ENCODE assay signal across 30 cellular contexts in genomic region chr10:20494474-20494873, GRCh38.
A peak's percentile ranks its signal among the peaks of the same experiment; 100 is the strongest.
DNase-seq lines count a peak whose midpoint lies in the region; ATAC-seq and TF ChIP-seq lines count a peak whose summit lies in the region.
"Had no signal": no experiment of that assay in that cellular context is flagged by ENCODE, and none has a peak within 500 bp of the region (broad histone marks: within the 10 kb centered on the region; RNA-seq: fewer than 3 reads in every experiment).

No MANE protein-coding gene starts in this region.

- peak overlapping the region; percentile 70 to 90 for H3K27ac Mint-ChIP-seq in natural killer cell
- H3K27ac Mint-ChIP-seq: activated B cell treated with CpG ODN at 0.5 μM for 24 hours; activated naive CD8-positive, alpha-beta T cell treated with anti-CD3 and anti-CD28 coated beads, Interleukin-2, amount 10 ng/mL, durations not matched to agents 7 days and 5 days; activated T-helper 2 cell treated with anti-CD3 and anti-CD28 coated beads, Interferon-gamma antibody, Interleukin-2, Interleukin-4, amounts not matched to agents 10 μg/mL and 5 μg/mL and 100 μg/mL, durations not matched to agents 14 hours and 24 hours and 36 hours; CD8-positive, alpha-beta T cell; IgD-negative memory B cell; naive B cell had no signal

- ATAC-seq in natural killer cell = no peak
- no peak for ATAC-seq in psoas muscle
- ATAC-seq in GM19452 (IDR thresholded peaks at IDR 0.05; ENCODE audit: unreplicated experiment) = no peak
- ATAC-seq: body of pancreas; CD8-positive, alpha-beta T cell; left lobe of liver had no signal

- CTCF ChIA-PET in HEK293 (lab: Yijun Ruan, JAX) = no interaction called here

- peak overlapping the region; percentile 45 for H3K4me3 Mint-ChIP-seq in natural killer cell
- H3K4me3 Mint-ChIP-seq: activated B cell treated with CpG ODN at 0.5 μM for 24 hours; activated naive CD8-positive, alpha-beta T cell treated with anti-CD3 and anti-CD28 coated beads, Interleukin-2, amount 10 ng/mL, durations not matched to agents 7 days and 5 days; CD8-positive, alpha-beta T cell; IgD-negative memory B cell; naive B cell had no signal

- intact Hi-C loops in natural killer cell (cut with micrococcal nuclease) (no loop called here), psoas muscle (cut with DNase I) (loop anchor here in 1 of 2 donors (5.0 kb wide), 1 partner anchor 398 kb away; no protein-coding TSS in a partner anchor)

- H3K36me3 Mint-ChIP-seq in natural killer cell = peaks cover 20% of the 10 kb centered on the region
- H3K36me3 Mint-ChIP-seq: activated naive CD8-positive, alpha-beta T cell treated with anti-CD3 and anti-CD28 coated beads, Interleukin-2, amount 10 ng/mL, durations not matched to agents 7 days and 5 days; CD8-positive, alpha-beta T cell; naive B cell had no signal

- H3K4me1 Mint-ChIP-seq in natural killer cell = peaks cover 24 to 27% of the 10 kb centered on the region in 2 donors
- H3K4me1 Mint-ChIP-seq: activated B cell treated with CpG ODN at 0.5 μM for 24 hours; activated naive CD8-positive, alpha-beta T cell treated with anti-CD3 and anti-CD28 coated beads, Interleukin-2, amount 10 ng/mL, durations not matched to agents 7 days and 5 days; naive B cell had no signal

- no peak for TF ChIP-seq CTCF in HEK293 (tag by site-specific recombination; IDR thresholded peaks at IDR 0.05)
- TF ChIP-seq CTCF in natural killer cell (IDR thresholded peaks at IDR 0.05) = no peak
- TF ChIP-seq CTCF in psoas muscle (IDR thresholded peaks at IDR 0.05) = no peak

- H3K9me3 Mint-ChIP-seq in natural killer cell = peaks cover 8 to 12% of the 10 kb centered on the region in 2 donors

- H3K36me3 ChIP-seq in HEK293 (ENCODE audit: control insufficient read depth in 2 of 2, insufficient read depth in 1 of 2, low read length in 2 of 2) = no peaks in the 10 kb centered on the region
- no peaks in the 10 kb centered on the region for H3K36me3 ChIP-seq in psoas muscle (ENCODE audit: insufficient read depth in 1 of 2, low read depth in 1 of 2)
- H3K36me3 ChIP-seq: esophagus squamous epithelium, MG63, transverse colon had no signal

- H3K9me3 ChIP-seq in HEK293 (ENCODE audit: control insufficient read depth, insufficient read depth, low read depth, low read length) = no peaks in the 10 kb centered on the region
- peaks cover 4% of the 10 kb centered on the region for H3K9me3 ChIP-seq in psoas muscle
- H3K9me3 ChIP-seq: body of pancreas, esophagus squamous epithelium, MG63 had no signal

- H3K4me3 ChIP-seq in HEK293 (ENCODE audit: low read depth, low read length) (no peak overlapping the region), psoas muscle (no peak overlapping the region)
- H3K4me3 ChIP-seq: body of pancreas, esophagus squamous epithelium, MG63, transverse colon had no signal

- 71 to 86% (median 84%) methylated on average over 1 of the region's 1 CpG for WGBS in psoas muscle, 3 donors

- H3K27ac ChIP-seq in HEK293 (ENCODE audit: extremely low read depth, low read depth, low read length) (no peak overlapping the region), psoas muscle (no peak overlapping the region)
- H3K27ac ChIP-seq: body of pancreas, esophagus squamous epithelium, transverse colon had no signal

- POLR2A ChIA-PET in HEK293 (lab: Yijun Ruan, JAX) = no interaction called here

- H3K4me1 ChIP-seq in HEK293 (ENCODE audit: control insufficient read depth, insufficient read depth, low read length) (no peaks in the 10 kb centered on the region; the same call in 1 of the 2 replicates), psoas muscle (no peaks in the 10 kb centered on the region)
- H3K4me1 ChIP-seq: body of pancreas, esophagus squamous epithelium had no signal

- no peaks in the 10 kb centered on the region for H3K27me3 Mint-ChIP-seq in natural killer cell (ENCODE audit: low read depth in 2 of 2)
- H3K27me3 Mint-ChIP-seq: activated B cell treated with CpG ODN at 0.5 μM for 24 hours; activated naive CD8-positive, alpha-beta T cell treated with anti-CD3 and anti-CD28 coated beads, Interleukin-2, amount 10 ng/mL, durations not matched to agents 7 days and 5 days; IgD-negative memory B cell; naive B cell had no signal

- DNase-seq in RKO (ENCODE audit: low spot score) (peak; percentile 60), fibroblast of gingiva (ENCODE audit: low read depth) (peak; percentile 51), natural killer cell (no peak), psoas muscle (no peak), NCI-H146 (lab: John Stamatoyannopoulos, UW) (no peak), SW 1271 (lab: John Stamatoyannopoulos, UW) (no peak)
- DNase-seq: activated B cell treated with CpG ODN at 0.5 μM for 24 hours; activated CD8-positive, alpha-beta memory T cell treated with anti-CD3 and anti-CD28 coated beads, Interleukin-2, amount 50 U/mL, for 4 hours; activated naive CD8-positive, alpha-beta T cell treated with anti-CD3 and anti-CD28 coated beads, Interleukin-2, amount 10 ng/mL, durations not matched to agents 7 days and 5 days; body of pancreas; CD8-positive, alpha-beta T cell; DMS153; effector memory CD4-positive, alpha-beta T cell; esophagus squamous epithelium; GOT3; MG63; naive B cell; NCI-H1436; NCI-H2107; NCI-H446 treated with DMSO at 0.1 percent for 48 hours; SHP77; stimulated activated CD4-positive, alpha-beta T cell treated with anti-CD3 and anti-CD28 coated beads, Interleukin-4, amount 100 ng/mL, for 4 hours; stimulated activated naive CD4-positive, alpha-beta T cell treated with Interleukin-2 at 50 U/mL for 16 hours; T1000; transverse colon had no signal

- no peaks in the 10 kb centered on the region for H3K27me3 ChIP-seq in psoas muscle (ENCODE audit: insufficient read depth in 3 of 3, low read length in 2 of 3)
- H3K27me3 ChIP-seq: body of pancreas, esophagus squamous epithelium, MG63, transverse colon had no signal

TF ChIP-seq in HEK293, 187 proteins besides CTCF, POLR2A, EP300 and RAD21:
- TF ChIP-seq, protein P1, sequence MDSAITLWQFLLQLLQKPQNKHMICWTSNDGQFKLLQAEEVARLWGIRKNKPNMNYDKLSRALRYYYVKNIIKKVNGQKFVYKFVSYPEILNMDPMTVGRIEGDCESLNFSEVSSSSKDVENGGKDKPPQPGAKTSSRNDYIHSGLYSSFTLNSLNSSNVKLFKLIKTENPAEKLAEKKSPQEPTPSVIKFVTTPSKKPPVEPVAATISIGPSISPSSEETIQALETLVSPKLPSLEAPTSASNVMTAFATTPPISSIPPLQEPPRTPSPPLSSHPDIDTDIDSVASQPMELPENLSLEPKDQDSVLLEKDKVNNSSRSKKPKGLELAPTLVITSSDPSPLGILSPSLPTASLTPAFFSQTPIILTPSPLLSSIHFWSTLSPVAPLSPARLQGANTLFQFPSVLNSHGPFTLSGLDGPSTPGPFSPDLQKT (IDR thresholded peaks at IDR 0.05; ENCODE audit: borderline replicate concordance, low read depth, low read length) = no peak
- no peak for TF ChIP-seq MEIS1 (CRISPR knock-in tag; IDR thresholded peaks at IDR 0.05; ENCODE audit: borderline replicate concordance)
- no peak for TF ChIP-seq ZNF837 (tag by site-specific recombination; IDR thresholded peaks at IDR 0.05)
- no peak for TF ChIP-seq ZNF433 (tag by site-specific recombination; IDR thresholded peaks at IDR 0.05; ENCODE audit: low read depth)
- TF ChIP-seq TRIM28 (IDR thresholded peaks at IDR 0.05; ENCODE audit: borderline replicate concordance, low read length) = peak; percentile 54; the same call in 1 of the 2 replicates
- TF ChIP-seq ATF2 (tag by site-specific recombination; IDR thresholded peaks at IDR 0.05; ENCODE audit: low read depth) = no peak
- no peak for TF ChIP-seq ZNF248 (tag by site-specific recombination; IDR thresholded peaks at IDR 0.05)
- peak; percentile 99 for TF ChIP-seq SETDB1 (IDR thresholded peaks at IDR 0.05; ENCODE audit: insufficient read length, low read length)

Comparison
In these comparisons a context has a peak if more than half of its experiments do, and no peak if none do; other contexts are left out.
1. DNase-seq: peak in RKO (single experiment) and fibroblast of gingiva (single experiment); none in natural killer cell (single experiment), psoas muscle (0 of 2), NCI-H146 (single experiment) and SW 1271 (0 of 2).